In the genomic region with DNA sequence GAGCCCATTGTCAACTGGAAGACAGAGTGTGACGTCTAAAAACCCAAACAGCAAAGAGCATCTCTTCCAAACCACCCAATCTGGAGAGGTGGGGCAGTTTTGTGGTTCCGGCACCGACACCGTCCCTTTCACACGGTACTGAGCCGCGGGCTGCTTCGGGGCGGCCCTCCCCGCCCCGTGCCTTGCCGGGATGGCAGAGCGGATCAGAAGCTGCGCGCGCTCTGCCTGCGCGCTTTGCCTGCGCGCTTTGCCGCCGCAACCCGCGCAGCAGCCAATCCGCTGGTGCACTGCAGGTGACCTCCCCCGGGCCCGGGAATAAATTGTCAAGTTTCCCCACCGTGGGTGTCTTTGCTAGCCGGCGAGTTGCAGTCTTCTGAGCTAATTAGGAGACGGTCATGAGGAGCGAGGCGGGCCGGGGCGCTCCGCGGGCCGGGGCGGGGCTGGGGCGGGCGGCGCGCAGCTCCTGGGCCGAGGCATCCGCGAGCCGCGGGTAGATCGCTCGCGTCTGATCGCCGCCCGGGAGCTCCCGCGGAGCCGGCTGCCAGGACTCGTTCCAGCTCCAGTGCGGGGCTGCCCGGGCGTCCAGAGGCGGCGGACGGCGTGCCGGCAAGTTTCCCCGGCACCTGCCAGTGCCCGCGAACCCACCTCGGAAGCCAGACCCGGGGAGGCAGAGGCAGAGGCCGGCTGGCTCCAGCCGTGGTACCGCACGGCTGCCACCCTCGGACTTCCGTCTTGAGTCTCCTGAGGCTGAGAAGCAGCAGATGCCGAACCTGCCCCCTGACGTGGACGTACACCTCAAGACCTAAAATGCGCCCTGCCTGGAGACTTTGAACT, we compare ENCODE assay signal across 8 cellular contexts.
DNase-seq lines count a peak whose midpoint lies in the region; ATAC-seq and TF ChIP-seq lines count a peak whose summit lies in the region.

No MANE protein-coding gene starts in this region.

- H3K36me3 ChIP-seq in heart right ventricle = no peaks in the 10 kb centered on the region
- H3K36me3 ChIP-seq in rectal smooth muscle tissue (ENCODE audit: control insufficient read depth, insufficient read depth, low read length) = no peaks in the 10 kb centered on the region

- intact Hi-C loops in heart right ventricle (cut with DNase I) = no loop called here

- TF ChIP-seq POLR2A in GM18505 (IDR thresholded peaks at IDR 0.05; ENCODE audit: borderline replicate concordance, extremely low read depth, insufficient read depth, insufficient read length) = no peak

- H3K4me1 ChIP-seq in heart right ventricle (peaks cover 0 to 7% (median 0%) of the 10 kb centered on the region in 9 donors), rectal smooth muscle tissue (ENCODE audit: control insufficient read depth, insufficient read depth, low read length) (no peaks in the 10 kb centered on the region)

- H3K9ac ChIP-seq in rectal smooth muscle tissue (ENCODE audit: low read length) = no peak overlapping the region

- WGBS in heart right ventricle, 2 donors = 9 to 18% methylated on average over 81 of the region's 81 CpGs

- peaks cover 33 to 41% of the 10 kb centered on the region in 2 donors for H3K27me3 Mint-ChIP-seq in T-cell

- peaks cover 5 to 6% (median 5%) of the 10 kb centered on the region in 3 donors for H3K9me3 Mint-ChIP-seq in T-cell

- H3K27ac ChIP-seq in heart right ventricle (no peak overlapping the region), rectal smooth muscle tissue (ENCODE audit: low read depth, low read length) (no peak overlapping the region)

- CTCF ChIA-PET in AG04449 (lab: Yijun Ruan, JAX) = interaction anchor here (1.0 to 1.4 kb wide), 2 partner anchors 14 to 100 kb away, joined by 4 to 5 read pairs; no protein-coding TSS in a partner anchor
- CTCF ChIA-PET in T-cell (lab: Charles Lee) = no interaction called here

- POLR2A ChIA-PET in AG04449 (lab: Yijun Ruan, JAX) (interaction anchor here (1.0 to 1.1 kb wide), 2 partner anchors 53 to 97 kb away, joined by 3 to 4 read pairs; no protein-coding TSS in a partner anchor), T-cell (lab: Charles Lee) (no interaction called here)

- peaks cover 0 to 10% (median 5%) of the 10 kb centered on the region in 11 donors for H3K9me3 ChIP-seq in heart right ventricle

- peak overlapping the region; percentile 6 to 55 (median 51) for H3K4me3 Mint-ChIP-seq in T-cell

- peak; percentile 70 for ATAC-seq in GM21723 (IDR thresholded peaks at IDR 0.05; ENCODE audit: unreplicated experiment)
- ATAC-seq in T-cell (replicated peaks in 1 of 4) = peak in 2 of 4 experiments; percentile 55 to 68
- peak in 4 of 8 donors; percentile 35 to 67 (median 56) for ATAC-seq in heart right ventricle
- ATAC-seq in GM18505 (IDR thresholded peaks at IDR 0.05; ENCODE audit: unreplicated experiment) = no peak

- no peak overlapping the region for H3K27ac Mint-ChIP-seq in T-cell

- peaks cover 5 to 13% (median 5%) of the 10 kb centered on the region in 3 donors for H3K4me1 Mint-ChIP-seq in T-cell

- H3K27me3 ChIP-seq in heart right ventricle (peaks cover 0 to 25% (median 8%) of the 10 kb centered on the region in 7 donors), rectal smooth muscle tissue (ENCODE audit: control insufficient read depth, insufficient read depth, low read length) (no peaks in the 10 kb centered on the region)

- H3K4me3 ChIP-seq in AG04449 (ENCODE audit: low read depth, low read length) (peak overlapping the region; percentile 43), heart right ventricle (peak overlapping the region in 9 of 10 donors; percentile 21 to 44 (median 34)), rectal smooth muscle tissue (ENCODE audit: low read length) (peak overlapping the region; percentile 56)

- TF ChIP-seq CTCF in AG04449 (IDR thresholded peaks at IDR 0.05; ENCODE audit: insufficient read depth, low read length, missing control alignments) = no peak
- no peak for TF ChIP-seq CTCF in heart right ventricle (IDR thresholded peaks at IDR 0.05)

- H3K36me3 Mint-ChIP-seq in T-cell = no peaks in the 10 kb centered on the region

- DNase-seq in AG04449 (ENCODE audit: low read depth, low spot score) (no peak), T-cell (peak in 3 of 34 experiments; percentile 1 to 10 (median 4)), heart right ventricle (no peak), 8988T (no peak), GM19240 (ENCODE audit: insufficient read length, low spot score) (no peak)
